8 cellular contexts compared by ENCODE assay signal in genomic region chr5:154755361-154756202, GRCh38. TPM values are rescaled to one million over a fixed set of nuclear protein-coding genes. Genes with fewer than 3 reads are reported as not detected.
DNase-seq lines count a peak whose midpoint lies in the region; ATAC-seq, FAIRE-seq and TF ChIP-seq lines count a peak whose summit lies in the region.

LARP1 (plus strand) TSS chr5:154755377; CDS start chr5:154755758, 381 bp downstream.

- peak; percentile 36 for DNase-seq in AG20443 (ENCODE audit: low spot score)
- peak; percentile 41 for DNase-seq in WERI-Rb-1
- no peak for DNase-seq in epithelial cell of prostate (ENCODE audit: low read depth, low spot score)
- DNase-seq in aorta: peak; percentile 67 to 85
- no peak for DNase-seq in RCC 7860 (ENCODE audit: low spot score)

- TF ChIP-seq CTCF in WERI-Rb-1 (IDR thresholded peaks at IDR 0.05; ENCODE audit: low read depth, low read length): no peak

- H3K4me1 ChIP-seq in muscle layer of colon (ENCODE audit: insufficient read depth, low read length) (peaks cover 48% of the 10 kb centered on the region), aorta (ENCODE audit: control insufficient read depth in 1 of 2, insufficient read depth in 2 of 2, low read length in 2 of 2) (peaks cover 0 to 3% of the 10 kb centered on the region in 2 donors)

- H3K27ac ChIP-seq in WERI-Rb-1: peak within 1 kb of the TSS; percentile 93
- peak within 1 kb of the TSS; percentile 85 for H3K27ac ChIP-seq in epithelial cell of prostate
- peak within 1 kb of the TSS; percentile 97 for H3K27ac ChIP-seq in muscle layer of colon (ENCODE audit: low read depth, low read length)
- H3K27ac ChIP-seq in aorta (ENCODE audit: low read depth in 1 of 2, low read length in 2 of 2): peak within 1 kb of the TSS; percentile 58 to 98

- no peak for FAIRE-seq in RCC 7860 (lab: Jason Lieb, UNC)

- H3K27me3 ChIP-seq in WERI-Rb-1 (ENCODE audit: insufficient read depth, low read depth, severe bottlenecking) (no peaks in the 10 kb centered on the region), muscle layer of colon (ENCODE audit: control insufficient read depth in 1 of 2, insufficient read depth in 2 of 2, low read length in 2 of 2) (no peaks in the 10 kb centered on the region), aorta (ENCODE audit: control insufficient read depth in 1 of 2, insufficient read depth in 2 of 2, low read length in 1 of 2) (no peaks in the 10 kb centered on the region)

- H3K9ac ChIP-seq in muscle layer of colon (ENCODE audit: low read length): peak within 1 kb of the TSS; percentile 95

- 0 to 1% methylated on average over 52 to 99 of the region's 99 CpGs for WGBS in aorta, 2 donors

- H3K9me3 ChIP-seq in WERI-Rb-1 (ENCODE audit: severe bottlenecking) (no peaks in the 10 kb centered on the region), muscle layer of colon (ENCODE audit: low read length) (no peaks in the 10 kb centered on the region), aorta (ENCODE audit: control insufficient read depth, low read length) (no peaks in the 10 kb centered on the region)

- H3K36me3 ChIP-seq in WERI-Rb-1 (no peaks in the 10 kb centered on the region), muscle layer of colon (ENCODE audit: insufficient read depth, low read length) (no peaks in the 10 kb centered on the region), aorta (ENCODE audit: control insufficient read depth in 1 of 2, insufficient read depth in 2 of 2, low read length in 1 of 2) (no peaks in the 10 kb centered on the region)

- H3K4me3 ChIP-seq in WERI-Rb-1 (ENCODE audit: low read depth, low read length) (peak within 1 kb of the TSS; percentile 94), muscle layer of colon (ENCODE audit: low read depth in 1 of 2, low read length in 2 of 2) (peak within 1 kb of the TSS; percentile 83 to 98), aorta (ENCODE audit: low read length in 2 of 2) (peak within 1 kb of the TSS; percentile 66 to 91)

- ATAC-seq in GM18909 (IDR thresholded peaks at IDR 0.05; ENCODE audit: poor library complexity, unreplicated experiment): peak; percentile 5
- ATAC-seq in HG03442 (IDR thresholded peaks at IDR 0.05; ENCODE audit: unreplicated experiment): peak; percentile 6
- peak; percentile 2 for ATAC-seq in aorta (ENCODE audit: low FRiP score)

- intact Hi-C loops in aorta (cut with DNase I): loop anchor here (1.0 to 5.0 kb wide), 4 partner anchors 43 to 103 kb away; partner anchors contain the start of gene CNOT8 (in 1 of the 2)

RNA-seq across cellular contexts. Expression of gene LARP1, which starts in this region (rescaled TPM):
- total RNA-seq in aorta: 100 to 1,000 TPM; 126 to 142 TPM
- 10 to 100 TPM; 15.4 to 22.8 TPM for polyA plus RNA-seq in aorta

Comparison
In these comparisons a context has a peak if more than half of its experiments do, and no peak if none do; other contexts are left out.
1. DNase-seq: peak in AG20443 (single experiment), WERI-Rb-1 (single experiment) and aorta (2 of 2); none in epithelial cell of prostate (single experiment) and RCC 7860 (single experiment).
2. Peak in every context shown above with its lines, with median percentiles within 50 percentile points of each other: ATAC-seq, H3K27ac ChIP-seq and H3K4me3 ChIP-seq.